Comparison of ENCODE assay signal across 8 cellular contexts in genomic region chr15:80173022-80173759, GRCh38. TPM values are rescaled to one million over a fixed set of nuclear protein-coding genes. Genes with fewer than 3 reads are reported as not detected.
DNase-seq lines count a peak whose midpoint lies in the region; ATAC-seq and TF ChIP-seq lines count a peak whose summit lies in the region.

No MANE protein-coding gene starts in this region.

- peak; percentile 83 for TF ChIP-seq RAD21 in IMR-90 (IDR thresholded peaks at IDR 0.05; ENCODE audit: low read length)

- H2BK20ac ChIP-seq in IMR-90 (ENCODE audit: low read depth, low read length): no peak overlapping the region

- H3K9me3 ChIP-seq in IMR-90 (ENCODE audit: control insufficient read depth, insufficient read depth, low read length): no peaks in the 10 kb centered on the region; the same call in 1 of the 2 replicates

- dilution Hi-C loops in IMR-90 (cut with HindIII; ENCODE audit: low sequenced_read_pairs, unreplicated experiment): no loop called here

- H3K36me3 ChIP-seq in IMR-90 (ENCODE audit: control insufficient read depth, insufficient read depth, low read length): peaks cover 14% of the 10 kb centered on the region

- H2BK5ac ChIP-seq in IMR-90 (ENCODE audit: low read depth, low read length, poor library complexity, severe bottlenecking): no peak overlapping the region

- peak overlapping the region; percentile 71; the same call in 1 of the 2 replicates for H2AK5ac ChIP-seq in IMR-90 (ENCODE audit: low read depth, low read length)

- H3K14ac ChIP-seq in IMR-90 (replicated peaks; ENCODE audit: low read depth, low read length): no peak overlapping the region

- CTCF ChIA-PET in IMR-90 (lab: Yijun Ruan, JAX): interaction anchor here (1.0 to 1.4 kb wide), 3 partner anchors 11 to 269 kb away, joined by 3 to 11 read pairs (median 3); no protein-coding TSS in a partner anchor

- intact Hi-C loops in IMR-90 (cut with micrococcal nuclease): loop anchor here (1.0 to 10.0 kb wide), 6 partner anchors 101 to 792 kb away; partner anchors contain the start of gene MTHFS

- no peaks in the 10 kb centered on the region for H3K27me3 ChIP-seq in IMR-90 (ENCODE audit: control insufficient read depth, insufficient read depth, low read length)

- no peak overlapping the region for H4K91ac ChIP-seq in IMR-90 (ENCODE audit: insufficient read depth, low read depth, low read length)

- H3K4me3 ChIP-seq in IMR-90 (ENCODE audit: insufficient read depth, low read depth, low read length): no peak overlapping the region

- H2BK15ac ChIP-seq in IMR-90 (ENCODE audit: low read depth, low read length): no peak overlapping the region

- peak; percentile 75 for TF ChIP-seq CTCF in IMR-90 (conservative IDR thresholded peaks at IDR 0.05; ENCODE audit: low read depth, low read length)

- H3K4me1 ChIP-seq in IMR-90 (ENCODE audit: control insufficient read depth, insufficient read depth, low read length): peaks cover 12% of the 10 kb centered on the region

- peak overlapping the region; percentile 78; the same call in 1 of the 2 replicates for H3K4ac ChIP-seq in IMR-90 (ENCODE audit: low read depth, low read length)

- peak overlapping the region in 1 of 2 experiments; percentile 6; a peak in 1 of 4 replicates for H4K8ac ChIP-seq in IMR-90 (ENCODE audit: low read depth in 2 of 2, low read length in 2 of 2)

- H3K23ac ChIP-seq in IMR-90 (ENCODE audit: low read depth, low read length): no peak overlapping the region

- peak; percentile 63 for DNase-seq in AG20443 (ENCODE audit: low spot score)
- DNase-seq in IMR-90: peak; percentile 52
- peak in 4 of 5 donors; percentile 43 to 68 (median 48) for DNase-seq in T-helper 1 cell
- peak in 30 of 56 donors; percentile 5 to 66 (median 25) for DNase-seq in amygdala (lab: John Stamatoyannopoulos, UW)
- peak; percentile 72 for DNase-seq in iPS-NIHi7 (ENCODE audit: extremely low spot score)
- peak; percentile 12 to 55 for DNase-seq in stimulated activated CD4-positive, alpha-beta T cell treated with anti-CD3 and anti-CD28 coated beads, Interleukin-1b, Interleukin-23, amount 100 ng/mL, for 1 hour (ENCODE audit: low read depth in 2 of 2)

- BruUV-seq in IMR-90 (replicated peaks; lab: Mats Ljungman, UMichigan): no TSS peak

- H3K4me2 ChIP-seq in IMR-90 (ENCODE audit: low read depth, low read length): no peak overlapping the region

- ATAC-seq in GM18861 (IDR thresholded peaks at IDR 0.05; ENCODE audit: unreplicated experiment): peak; percentile 62
- ATAC-seq in IMR-90 (ENCODE audit: low read depth): peak; percentile 59
- ATAC-seq in HG03097 (IDR thresholded peaks at IDR 0.05; ENCODE audit: low FRiP score, unreplicated experiment): no peak

- H3K79me1 ChIP-seq in IMR-90 (ENCODE audit: low read depth in 1 of 2, low read length in 2 of 2): peaks cover 0 to 18% of the 10 kb centered on the region in 2 experiments; a peak in 2 of 4 replicates

- H4K5ac ChIP-seq in IMR-90 (ENCODE audit: low read depth, low read length): no peak overlapping the region

- no peak overlapping the region for H2BK120ac ChIP-seq in IMR-90 (ENCODE audit: low read depth, low read length)

- H3K56ac ChIP-seq in IMR-90 (ENCODE audit: extremely low read depth, insufficient read depth, low read length): no peak overlapping the region

- no peak overlapping the region for H2AK9ac ChIP-seq in IMR-90 (replicated peaks; ENCODE audit: low read depth, low read length, poor library complexity)

- H3K27ac ChIP-seq in IMR-90 (ENCODE audit: insufficient read depth, low read length): no peak overlapping the region

- 88% methylated on average over 7 of the region's 10 CpGs; no CpG with 5 or more reads in 1 of the 2 experiments for WGBS in IMR-90 (ENCODE audit: extremely low coverage in 2 of 2, insufficient read length in 1 of 2), 2 experiments

- peak overlapping the region; percentile 26 for H2AFZ ChIP-seq in IMR-90 (replicated peaks; ENCODE audit: low read length, poor library complexity)

- no peak for TF ChIP-seq POLR2A in IMR-90 (IDR thresholded peaks at IDR 0.05; ENCODE audit: low read depth, low read length)

- 0 out of 2 replicates have a peak, but pooled peaks cover 8% of the 10 kb centered on the region for H4K20me1 ChIP-seq in IMR-90 (ENCODE audit: insufficient read depth, low read length)

- no peak overlapping the region for H3K18ac ChIP-seq in IMR-90 (ENCODE audit: low read depth, low read length)

- in situ Hi-C loops in IMR-90 (cut with MboI; ENCODE audit: low sequenced_read_pairs): loop anchor here (10.0 kb wide), 1 partner anchor 268 kb away; no protein-coding TSS in a partner anchor

- POLR2A ChIA-PET in IMR-90 (lab: Charles Lee; ENCODE audit: unreplicated experiment): no interaction called here

- H3K9ac ChIP-seq in IMR-90 (ENCODE audit: low read depth, low read length): no peak overlapping the region

- H3K9me1 ChIP-seq in IMR-90 (ENCODE audit: insufficient read depth, low read length): peaks cover 14% of the 10 kb centered on the region; the same call in 1 of the 2 replicates

TF ChIP-seq in IMR-90, 13 proteins besides CTCF, POLR2A, EP300 and RAD21:
- TF ChIP-seq BHLHE40 (IDR thresholded peaks at IDR 0.05; ENCODE audit: low read depth, low read length): no peak
- peak; percentile 95 for TF ChIP-seq CEBPB (IDR thresholded peaks at IDR 0.05; ENCODE audit: low read depth, low read length)
- TF ChIP-seq SMC3 (IDR thresholded peaks at IDR 0.05; ENCODE audit: low read depth, low read length): peak; percentile 69
- TF ChIP-seq FOS (IDR thresholded peaks at IDR 0.05; ENCODE audit: low read depth, low read length): no peak

RNA-seq across cellular contexts. Expression of gene FAH, which starts 20.4 kb away (rescaled TPM):
- total RNA-seq in IMR-90 (2012; rRNA removed): 36.9 and 48.6 TPM in 2 replicates
- polyA plus RNA-seq in IMR-90 (2012; rRNA removed): 43.1 and 50.6 TPM in 2 replicates
- 45.3 and 59.7 TPM in 2 replicates for polyA plus RNA-seq in IMR-90 (2012; cell fraction: cytosol; rRNA removed)
- 75.0 and 78.4 TPM in 2 replicates for polyA plus RNA-seq in IMR-90 (2012; cell fraction: nucleus; rRNA removed; ENCODE audit: low replicate concordance)
